1 cellular context compared by ENCODE assay signal in the genomic region with DNA sequence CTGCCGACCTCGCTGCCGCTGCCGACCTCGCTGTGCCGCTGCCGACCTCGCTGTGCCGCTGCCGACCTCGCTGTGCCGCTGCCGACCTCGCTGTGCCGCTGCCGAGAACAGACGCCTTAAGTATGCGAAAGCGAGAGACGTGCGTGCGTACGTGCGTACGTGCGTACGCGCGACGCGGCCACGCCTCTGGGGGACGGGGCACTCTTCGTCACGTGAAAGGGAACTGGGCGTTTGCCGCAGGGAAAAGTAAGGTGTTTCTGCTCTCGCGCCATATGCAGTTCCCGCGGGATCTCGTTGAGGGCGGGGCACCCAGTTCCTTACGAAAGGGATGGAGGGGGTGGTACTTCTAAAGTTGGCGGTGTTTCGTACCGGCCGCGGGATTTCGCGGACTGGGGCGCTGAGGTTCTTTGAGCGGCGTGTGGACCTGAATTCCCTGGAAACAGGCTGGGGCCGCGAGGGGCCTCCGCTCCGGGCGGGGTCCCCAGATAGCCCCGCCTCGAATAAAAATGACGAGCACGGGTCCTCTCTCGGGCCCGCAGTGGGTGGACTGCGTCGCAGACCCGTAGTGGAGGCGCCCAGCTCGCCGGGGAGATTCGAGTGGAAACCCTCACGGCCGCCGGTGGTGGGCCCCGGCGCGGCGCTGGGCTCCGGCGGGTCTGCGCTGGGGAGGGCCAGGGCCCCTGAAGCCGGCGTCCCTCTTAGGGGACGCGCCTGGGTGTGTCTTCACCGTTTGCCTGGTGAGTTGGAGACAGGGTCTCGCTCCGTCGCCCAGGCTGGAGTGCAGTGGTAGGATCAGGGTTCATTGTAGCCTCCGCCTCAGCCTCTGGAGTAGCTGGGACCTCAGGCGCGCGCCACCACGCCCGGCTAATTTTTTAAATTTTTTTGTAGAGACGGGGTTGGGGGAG.
TF ChIP-seq lines count a peak whose summit lies in the region.

Gene EIF4A3, minus strand, starts transcription at position 94 of the 905 bp plus-strand sequence. CDS start 167 bp downstream, outside the sequence.

TF ChIP-seq in GM12878, 131 proteins besides CTCF, POLR2A, EP300 and RAD21 (continued from another document and continues in another):
- TF ChIP-seq IRF5 (IDR thresholded peaks at IDR 0.05; ENCODE audit: borderline replicate concordance): peak; percentile 81
- no peak for TF ChIP-seq MEF2B (IDR thresholded peaks at IDR 0.05; ENCODE audit: partially characterized antibody, poor library complexity, severe bottlenecking)
- peak; percentile 83 for TF ChIP-seq CREB1 (IDR thresholded peaks at IDR 0.05; ENCODE audit: low read depth)
- TF ChIP-seq, protein P1, sequence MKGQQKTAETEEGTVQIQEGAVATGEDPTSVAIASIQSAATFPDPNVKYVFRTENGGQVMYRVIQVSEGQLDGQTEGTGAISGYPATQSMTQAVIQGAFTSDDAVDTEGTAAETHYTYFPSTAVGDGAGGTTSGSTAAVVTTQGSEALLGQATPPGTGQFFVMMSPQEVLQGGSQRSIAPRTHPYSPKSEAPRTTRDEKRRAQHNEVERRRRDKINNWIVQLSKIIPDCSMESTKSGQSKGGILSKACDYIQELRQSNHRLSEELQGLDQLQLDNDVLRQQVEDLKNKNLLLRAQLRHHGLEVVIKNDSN (IDR thresholded peaks at IDR 0.05; ENCODE audit: borderline replicate concordance, extremely low read length, insufficient read depth, low read depth, low read length): peak; percentile 76
- peak; percentile 85 for TF ChIP-seq RAD51 (IDR thresholded peaks at IDR 0.05)
- peak; percentile 80; the same call in 1 of the 2 replicates for TF ChIP-seq CBFB (IDR thresholded peaks at IDR 0.05; ENCODE audit: low read depth)
- no peak for TF ChIP-seq CEBPB (IDR thresholded peaks at IDR 0.05; ENCODE audit: borderline replicate concordance in 1 of 2, low read depth in 2 of 2, low read length in 2 of 2)
- peak; percentile 74 for TF ChIP-seq YY1 (IDR thresholded peaks at IDR 0.05; ENCODE audit: low read depth, low read length)
- TF ChIP-seq PML (IDR thresholded peaks at IDR 0.05; ENCODE audit: low read length): peak; percentile 58; the same call in 1 of the 2 replicates
- 0 out of 2 replicates have a peak, but pooled peaks have one; percentile 54 for TF ChIP-seq ZBED1 (IDR thresholded peaks at IDR 0.05; ENCODE audit: borderline replicate concordance)
- TF ChIP-seq, protein P2, sequence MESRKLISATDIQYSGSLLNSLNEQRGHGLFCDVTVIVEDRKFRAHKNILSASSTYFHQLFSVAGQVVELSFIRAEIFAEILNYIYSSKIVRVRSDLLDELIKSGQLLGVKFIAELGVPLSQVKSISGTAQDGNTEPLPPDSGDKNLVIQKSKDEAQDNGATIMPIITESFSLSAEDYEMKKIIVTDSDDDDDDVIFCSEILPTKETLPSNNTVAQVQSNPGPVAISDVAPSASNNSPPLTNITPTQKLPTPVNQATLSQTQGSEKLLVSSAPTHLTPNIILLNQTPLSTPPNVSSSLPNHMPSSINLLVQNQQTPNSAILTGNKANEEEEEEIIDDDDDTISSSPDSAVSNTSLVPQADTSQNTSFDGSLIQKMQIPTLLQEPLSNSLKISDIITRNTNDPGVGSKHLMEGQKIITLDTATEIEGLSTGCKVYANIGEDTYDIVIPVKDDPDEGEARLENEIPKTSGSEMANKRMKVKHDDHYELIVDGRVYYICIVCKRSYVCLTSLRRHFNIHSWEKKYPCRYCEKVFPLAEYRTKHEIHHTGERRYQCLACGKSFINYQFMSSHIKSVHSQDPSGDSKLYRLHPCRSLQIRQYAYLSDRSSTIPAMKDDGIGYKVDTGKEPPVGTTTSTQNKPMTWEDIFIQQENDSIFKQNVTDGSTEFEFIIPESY (IDR thresholded peaks at IDR 0.05): no peak
- peak; percentile 15; the same call in 1 of the 2 replicates for TF ChIP-seq RELB (IDR thresholded peaks at IDR 0.05; ENCODE audit: low read depth)
- TF ChIP-seq HDGF (IDR thresholded peaks at IDR 0.05): peak; percentile 81
- no peak for TF ChIP-seq SUZ12 (IDR thresholded peaks at IDR 0.05; ENCODE audit: unreplicated experiment)
- TF ChIP-seq PAX8 (IDR thresholded peaks at IDR 0.05): no peak
- peak; percentile 63; the same call in 1 of the 2 replicates for TF ChIP-seq TAF1 (IDR thresholded peaks at IDR 0.05; ENCODE audit: borderline replicate concordance, low read depth, low read length)
- TF ChIP-seq ATF7 (IDR thresholded peaks at IDR 0.05; ENCODE audit: low read depth): 0 out of 2 replicates have a peak, but pooled peaks have one; percentile 13
- TF ChIP-seq POLR2AphosphoS2 (IDR thresholded peaks at IDR 0.05; ENCODE audit: low read depth, low read length): peak; percentile 86
- peak; percentile 10 to 99; a peak in 2 of 3 replicates for TF ChIP-seq EGR1 (IDR thresholded peaks at IDR 0.05; ENCODE audit: borderline replicate concordance in 1 of 2, low read depth in 2 of 2, low read length in 2 of 2)
- peak; percentile 86 for TF ChIP-seq BRCA1 (IDR thresholded peaks at IDR 0.05; ENCODE audit: low read depth, low read length)
- peak; percentile 65 for TF ChIP-seq USF2 (IDR thresholded peaks at IDR 0.05; ENCODE audit: borderline replicate concordance, low read depth, low read length)
- peak in 1 of 2 experiments; percentile 62; a peak in 2 of 4 replicates for TF ChIP-seq IKZF2 (IDR thresholded peaks at IDR 0.05)
- TF ChIP-seq, protein P3, sequence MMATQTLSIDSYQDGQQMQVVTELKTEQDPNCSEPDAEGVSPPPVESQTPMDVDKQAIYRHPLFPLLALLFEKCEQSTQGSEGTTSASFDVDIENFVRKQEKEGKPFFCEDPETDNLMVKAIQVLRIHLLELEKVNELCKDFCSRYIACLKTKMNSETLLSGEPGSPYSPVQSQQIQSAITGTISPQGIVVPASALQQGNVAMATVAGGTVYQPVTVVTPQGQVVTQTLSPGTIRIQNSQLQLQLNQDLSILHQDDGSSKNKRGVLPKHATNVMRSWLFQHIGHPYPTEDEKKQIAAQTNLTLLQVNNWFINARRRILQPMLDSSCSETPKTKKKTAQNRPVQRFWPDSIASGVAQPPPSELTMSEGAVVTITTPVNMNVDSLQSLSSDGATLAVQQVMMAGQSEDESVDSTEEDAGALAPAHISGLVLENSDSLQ (IDR thresholded peaks at IDR 0.05): peak; percentile 80
- TF ChIP-seq NRF1 (conservative IDR thresholded peaks at IDR 0.05; ENCODE audit: low read depth, low read length): peak; percentile 32; the same call in 1 of the 2 replicates
- no peak for TF ChIP-seq NR2C2 (IDR thresholded peaks at IDR 0.05; ENCODE audit: borderline replicate concordance, control insufficient read depth, insufficient read length, low read depth)
- peak; percentile 29; the same call in 1 of the 2 replicates for TF ChIP-seq RUNX3 (IDR thresholded peaks at IDR 0.05; ENCODE audit: low read length)
- peak; percentile 53; the same call in 1 of the 2 replicates for TF ChIP-seq GATAD2B (conservative IDR thresholded peaks at IDR 0.05; ENCODE audit: low read depth)
- no peak for TF ChIP-seq EZH2 (IDR thresholded peaks at IDR 0.05; ENCODE audit: borderline replicate concordance, control insufficient read depth, low read depth, low read length)
- peak; percentile 57 for TF ChIP-seq SP1 (IDR thresholded peaks at IDR 0.05; ENCODE audit: low read depth, low read length)
- 0 out of 2 replicates have a peak, but pooled peaks have one; percentile 13 for TF ChIP-seq IRF4 (IDR thresholded peaks at IDR 0.05; ENCODE audit: low read depth, low read length)
- no peak; the same call in 1 of the 2 replicates for TF ChIP-seq NFXL1 (IDR thresholded peaks at IDR 0.05; ENCODE audit: borderline replicate concordance)
- peak; percentile 86 for TF ChIP-seq CREM (IDR thresholded peaks at IDR 0.05; ENCODE audit: low read depth)
- TF ChIP-seq SMAD5 (IDR thresholded peaks at IDR 0.05; ENCODE audit: low read depth): peak; percentile 90
- TF ChIP-seq MTA3 (IDR thresholded peaks at IDR 0.05; ENCODE audit: borderline replicate concordance, low read length): no peak
- peak; percentile 81; the same call in 1 of the 2 replicates for TF ChIP-seq RCOR1 (conservative IDR thresholded peaks at IDR 0.05; ENCODE audit: low read depth, low read length)
- 0 out of 2 replicates have a peak, but pooled peaks have one; percentile 50 for TF ChIP-seq PAX5 (IDR thresholded peaks at IDR 0.05; ENCODE audit: borderline replicate concordance, low read depth, low read length)
- TF ChIP-seq ELK1 (IDR thresholded peaks at IDR 0.05; ENCODE audit: low read depth, low read length): no peak
- peak; percentile 68 for TF ChIP-seq NKRF (conservative IDR thresholded peaks at IDR 0.05)
- no peak for TF ChIP-seq ASH2L (IDR thresholded peaks at IDR 0.05; ENCODE audit: borderline replicate concordance, low read depth)
- TF ChIP-seq, protein P4, sequence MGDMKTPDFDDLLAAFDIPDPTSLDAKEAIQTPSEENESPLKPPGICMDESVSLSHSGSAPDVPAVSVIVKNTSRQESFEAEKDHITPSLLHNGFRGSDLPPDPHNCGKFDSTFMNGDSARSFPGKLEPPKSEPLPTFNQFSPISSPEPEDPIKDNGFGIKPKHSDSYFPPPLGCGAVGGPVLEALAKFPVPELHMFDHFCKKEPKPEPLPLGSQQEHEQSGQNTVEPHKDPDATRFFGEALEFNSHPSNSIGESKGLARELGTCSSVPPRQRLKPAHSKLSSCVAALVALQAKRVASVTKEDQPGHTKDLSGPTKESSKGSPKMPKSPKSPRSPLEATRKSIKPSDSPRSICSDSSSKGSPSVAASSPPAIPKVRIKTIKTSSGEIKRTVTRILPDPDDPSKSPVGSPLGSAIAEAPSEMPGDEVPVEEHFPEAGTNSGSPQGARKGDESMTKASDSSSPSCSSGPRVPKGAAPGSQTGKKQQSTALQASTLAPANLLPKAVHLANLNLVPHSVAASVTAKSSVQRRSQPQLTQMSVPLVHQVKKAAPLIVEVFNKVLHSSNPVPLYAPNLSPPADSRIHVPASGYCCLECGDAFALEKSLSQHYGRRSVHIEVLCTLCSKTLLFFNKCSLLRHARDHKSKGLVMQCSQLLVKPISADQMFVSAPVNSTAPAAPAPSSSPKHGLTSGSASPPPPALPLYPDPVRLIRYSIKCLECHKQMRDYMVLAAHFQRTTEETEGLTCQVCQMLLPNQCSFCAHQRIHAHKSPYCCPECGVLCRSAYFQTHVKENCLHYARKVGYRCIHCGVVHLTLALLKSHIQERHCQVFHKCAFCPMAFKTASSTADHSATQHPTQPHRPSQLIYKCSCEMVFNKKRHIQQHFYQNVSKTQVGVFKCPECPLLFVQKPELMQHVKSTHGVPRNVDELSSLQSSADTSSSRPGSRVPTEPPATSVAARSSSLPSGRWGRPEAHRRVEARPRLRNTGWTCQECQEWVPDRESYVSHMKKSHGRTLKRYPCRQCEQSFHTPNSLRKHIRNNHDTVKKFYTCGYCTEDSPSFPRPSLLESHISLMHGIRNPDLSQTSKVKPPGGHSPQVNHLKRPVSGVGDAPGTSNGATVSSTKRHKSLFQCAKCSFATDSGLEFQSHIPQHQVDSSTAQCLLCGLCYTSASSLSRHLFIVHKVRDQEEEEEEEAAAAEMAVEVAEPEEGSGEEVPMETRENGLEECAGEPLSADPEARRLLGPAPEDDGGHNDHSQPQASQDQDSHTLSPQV (IDR thresholded peaks at IDR 0.05): no peak
- peak; percentile 11; the same call in 1 of the 2 replicates for TF ChIP-seq STAT1 (conservative IDR thresholded peaks at IDR 0.05)
- TF ChIP-seq MAX (IDR thresholded peaks at IDR 0.05; ENCODE audit: low read depth, low read length): peak; percentile 66
